Comparison of ENCODE assay signal across 1 cellular context in the genomic region with DNA sequence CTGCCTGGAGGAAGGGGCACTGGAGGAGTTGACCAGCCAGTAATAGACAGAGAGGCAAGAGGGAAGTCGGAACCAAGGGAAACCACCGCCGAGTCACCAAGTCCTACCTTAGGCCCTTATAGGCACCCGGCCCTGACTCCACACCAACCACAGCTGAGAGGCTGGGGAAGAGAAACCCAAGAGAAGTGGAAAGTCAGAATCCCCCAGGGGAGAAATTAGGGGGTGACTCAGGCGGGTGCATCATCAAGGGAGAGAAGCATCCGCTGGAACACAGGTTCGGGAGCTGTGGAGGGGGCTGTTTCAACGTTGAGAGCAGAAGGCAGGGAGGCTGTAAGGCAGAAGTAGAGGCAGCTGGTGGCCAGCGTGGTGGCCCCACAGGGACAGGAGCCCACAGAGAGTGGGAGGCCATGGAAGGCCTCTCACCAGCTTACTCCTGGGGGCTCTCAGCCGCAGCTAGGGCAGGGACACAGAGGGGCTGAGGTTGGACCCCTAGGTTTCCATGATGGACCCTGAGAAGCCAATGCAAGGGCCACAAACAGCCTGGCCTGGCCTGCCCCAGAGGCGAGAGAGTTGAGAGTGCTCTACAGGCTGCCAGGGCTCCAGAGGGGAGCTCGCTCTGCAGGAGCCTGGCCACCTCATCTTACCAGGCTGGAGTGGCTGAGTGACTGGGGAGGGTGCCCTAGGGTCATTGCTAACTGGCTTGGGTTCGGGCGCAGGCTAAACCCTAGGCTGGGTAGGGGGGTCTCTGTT.
TF ChIP-seq lines count a peak whose summit lies in the region.

No MANE protein-coding gene starts in this region.

TF ChIP-seq in GM12878, 131 proteins besides CTCF, POLR2A, EP300 and RAD21:
- TF ChIP-seq TBL1XR1 (IDR thresholded peaks at IDR 0.05; ENCODE audit: low read depth, low read length): no peak
- TF ChIP-seq BHLHE40 (IDR thresholded peaks at IDR 0.05; ENCODE audit: borderline replicate concordance in 1 of 2, low read depth in 2 of 2, low read length in 1 of 2): peak; percentile 22 to 38; a peak in 1 of 4 replicates
- peak; percentile 72; the same call in 1 of the 2 replicates for TF ChIP-seq HDGF (IDR thresholded peaks at IDR 0.05)
- no peak for TF ChIP-seq SUZ12 (IDR thresholded peaks at IDR 0.05; ENCODE audit: unreplicated experiment)
- TF ChIP-seq, protein P1, sequence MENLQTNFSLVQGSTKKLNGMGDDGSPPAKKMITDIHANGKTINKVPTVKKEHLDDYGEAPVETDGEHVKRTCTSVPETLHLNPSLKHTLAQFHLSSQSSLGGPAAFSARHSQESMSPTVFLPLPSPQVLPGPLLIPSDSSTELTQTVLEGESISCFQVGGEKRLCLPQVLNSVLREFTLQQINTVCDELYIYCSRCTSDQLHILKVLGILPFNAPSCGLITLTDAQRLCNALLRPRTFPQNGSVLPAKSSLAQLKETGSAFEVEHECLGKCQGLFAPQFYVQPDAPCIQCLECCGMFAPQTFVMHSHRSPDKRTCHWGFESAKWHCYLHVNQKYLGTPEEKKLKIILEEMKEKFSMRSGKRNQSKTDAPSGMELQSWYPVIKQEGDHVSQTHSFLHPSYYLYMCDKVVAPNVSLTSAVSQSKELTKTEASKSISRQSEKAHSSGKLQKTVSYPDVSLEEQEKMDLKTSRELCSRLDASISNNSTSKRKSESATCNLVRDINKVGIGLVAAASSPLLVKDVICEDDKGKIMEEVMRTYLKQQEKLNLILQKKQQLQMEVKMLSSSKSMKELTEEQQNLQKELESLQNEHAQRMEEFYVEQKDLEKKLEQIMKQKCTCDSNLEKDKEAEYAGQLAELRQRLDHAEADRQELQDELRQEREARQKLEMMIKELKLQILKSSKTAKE (IDR thresholded peaks at IDR 0.05; ENCODE audit: low read depth, poor library complexity, severe bottlenecking): no peak
- TF ChIP-seq PAX5 (IDR thresholded peaks at IDR 0.05; ENCODE audit: borderline replicate concordance, low read depth, low read length): peak; percentile 55; the same call in 1 of the 2 replicates
- 0 out of 2 replicates have a peak, but pooled peaks have one; percentile 47 for TF ChIP-seq DPF2 (IDR thresholded peaks at IDR 0.05)
- TF ChIP-seq, protein P2, sequence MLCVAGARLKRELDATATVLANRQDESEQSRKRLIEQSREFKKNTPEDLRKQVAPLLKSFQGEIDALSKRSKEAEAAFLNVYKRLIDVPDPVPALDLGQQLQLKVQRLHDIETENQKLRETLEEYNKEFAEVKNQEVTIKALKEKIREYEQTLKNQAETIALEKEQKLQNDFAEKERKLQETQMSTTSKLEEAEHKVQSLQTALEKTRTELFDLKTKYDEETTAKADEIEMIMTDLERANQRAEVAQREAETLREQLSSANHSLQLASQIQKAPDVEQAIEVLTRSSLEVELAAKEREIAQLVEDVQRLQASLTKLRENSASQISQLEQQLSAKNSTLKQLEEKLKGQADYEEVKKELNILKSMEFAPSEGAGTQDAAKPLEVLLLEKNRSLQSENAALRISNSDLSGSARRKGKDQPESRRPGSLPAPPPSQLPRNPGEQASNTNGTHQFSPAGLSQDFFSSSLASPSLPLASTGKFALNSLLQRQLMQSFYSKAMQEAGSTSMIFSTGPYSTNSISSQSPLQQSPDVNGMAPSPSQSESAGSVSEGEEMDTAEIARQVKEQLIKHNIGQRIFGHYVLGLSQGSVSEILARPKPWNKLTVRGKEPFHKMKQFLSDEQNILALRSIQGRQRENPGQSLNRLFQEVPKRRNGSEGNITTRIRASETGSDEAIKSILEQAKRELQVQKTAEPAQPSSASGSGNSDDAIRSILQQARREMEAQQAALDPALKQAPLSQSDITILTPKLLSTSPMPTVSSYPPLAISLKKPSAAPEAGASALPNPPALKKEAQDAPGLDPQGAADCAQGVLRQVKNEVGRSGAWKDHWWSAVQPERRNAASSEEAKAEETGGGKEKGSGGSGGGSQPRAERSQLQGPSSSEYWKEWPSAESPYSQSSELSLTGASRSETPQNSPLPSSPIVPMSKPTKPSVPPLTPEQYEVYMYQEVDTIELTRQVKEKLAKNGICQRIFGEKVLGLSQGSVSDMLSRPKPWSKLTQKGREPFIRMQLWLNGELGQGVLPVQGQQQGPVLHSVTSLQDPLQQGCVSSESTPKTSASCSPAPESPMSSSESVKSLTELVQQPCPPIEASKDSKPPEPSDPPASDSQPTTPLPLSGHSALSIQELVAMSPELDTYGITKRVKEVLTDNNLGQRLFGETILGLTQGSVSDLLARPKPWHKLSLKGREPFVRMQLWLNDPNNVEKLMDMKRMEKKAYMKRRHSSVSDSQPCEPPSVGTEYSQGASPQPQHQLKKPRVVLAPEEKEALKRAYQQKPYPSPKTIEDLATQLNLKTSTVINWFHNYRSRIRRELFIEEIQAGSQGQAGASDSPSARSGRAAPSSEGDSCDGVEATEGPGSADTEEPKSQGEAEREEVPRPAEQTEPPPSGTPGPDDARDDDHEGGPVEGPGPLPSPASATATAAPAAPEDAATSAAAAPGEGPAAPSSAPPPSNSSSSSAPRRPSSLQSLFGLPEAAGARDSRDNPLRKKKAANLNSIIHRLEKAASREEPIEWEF (IDR thresholded peaks at IDR 0.05; ENCODE audit: insufficient replicate concordance, low read depth, low read length): peak; percentile 53
- peak; percentile 60 for TF ChIP-seq ATF7 (IDR thresholded peaks at IDR 0.05; ENCODE audit: low read depth)
- TF ChIP-seq JUNB (IDR thresholded peaks at IDR 0.05): peak; percentile 37; the same call in 1 of the 2 replicates
- 0 out of 2 replicates have a peak, but pooled peaks have one; percentile 17 for TF ChIP-seq HCFC1 (IDR thresholded peaks at IDR 0.05; ENCODE audit: low read length)
- peak; percentile 79 for TF ChIP-seq RUNX3 (IDR thresholded peaks at IDR 0.05; ENCODE audit: low read length)
- 0 out of 2 replicates have a peak, but pooled peaks have one; percentile 50 for TF ChIP-seq RCOR1 (conservative IDR thresholded peaks at IDR 0.05; ENCODE audit: low read depth, low read length)
- TF ChIP-seq BRCA1 (IDR thresholded peaks at IDR 0.05; ENCODE audit: low read depth, low read length): no peak
- TF ChIP-seq BCL11A (IDR thresholded peaks at IDR 0.05; ENCODE audit: low read depth, low read length): peak; percentile 61; the same call in 1 of the 2 replicates
- TF ChIP-seq, protein P3, sequence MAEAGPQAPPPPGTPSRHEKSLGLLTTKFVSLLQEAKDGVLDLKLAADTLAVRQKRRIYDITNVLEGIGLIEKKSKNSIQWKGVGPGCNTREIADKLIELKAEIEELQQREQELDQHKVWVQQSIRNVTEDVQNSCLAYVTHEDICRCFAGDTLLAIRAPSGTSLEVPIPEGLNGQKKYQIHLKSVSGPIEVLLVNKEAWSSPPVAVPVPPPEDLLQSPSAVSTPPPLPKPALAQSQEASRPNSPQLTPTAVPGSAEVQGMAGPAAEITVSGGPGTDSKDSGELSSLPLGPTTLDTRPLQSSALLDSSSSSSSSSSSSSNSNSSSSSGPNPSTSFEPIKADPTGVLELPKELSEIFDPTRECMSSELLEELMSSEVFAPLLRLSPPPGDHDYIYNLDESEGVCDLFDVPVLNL (IDR thresholded peaks at IDR 0.05; ENCODE audit: low read depth, low read length): no peak
- peak; percentile 77; the same call in 1 of the 2 replicates for TF ChIP-seq NBN (IDR thresholded peaks at IDR 0.05)
- TF ChIP-seq TAF1 (IDR thresholded peaks at IDR 0.05; ENCODE audit: borderline replicate concordance, low read depth, low read length): no peak
- TF ChIP-seq IKZF1 (conservative IDR thresholded peaks at IDR 0.05): peak; percentile 81
- peak; percentile 82 for TF ChIP-seq SPI1 (IDR thresholded peaks at IDR 0.05; ENCODE audit: borderline replicate concordance, insufficient read depth, low read depth, low read length)
- peak; percentile 62; the same call in 1 of the 2 replicates for TF ChIP-seq POLR2AphosphoS5 (IDR thresholded peaks at IDR 0.05; ENCODE audit: low read length)
- 0 out of 2 replicates have a peak, but pooled peaks have one; percentile 21 for TF ChIP-seq NR2F1 (conservative IDR thresholded peaks at IDR 0.05)
- TF ChIP-seq CHD2 (IDR thresholded peaks at IDR 0.05; ENCODE audit: borderline replicate concordance, low read depth, low read length): 0 out of 2 replicates have a peak, but pooled peaks have one; percentile 28
- peak; percentile 80 to 87 for TF ChIP-seq IKZF2 (IDR thresholded peaks at IDR 0.05)
- TF ChIP-seq EED (IDR thresholded peaks at IDR 0.05; ENCODE audit: low read depth): peak; percentile 76
- no peak for TF ChIP-seq PAX8 (IDR thresholded peaks at IDR 0.05)
- TF ChIP-seq SMARCA5 (IDR thresholded peaks at IDR 0.05): 0 out of 2 replicates have a peak, but pooled peaks have one; percentile 11
- peak; percentile 92 for TF ChIP-seq MEF2B (IDR thresholded peaks at IDR 0.05; ENCODE audit: partially characterized antibody, poor library complexity, severe bottlenecking)
- peak; percentile 72 for TF ChIP-seq MTA2 (IDR thresholded peaks at IDR 0.05; ENCODE audit: low read depth)
- TF ChIP-seq SIN3A (IDR thresholded peaks at IDR 0.05; ENCODE audit: low read depth, low read length): peak; percentile 40; the same call in 1 of the 2 replicates
- TF ChIP-seq, protein P4, sequence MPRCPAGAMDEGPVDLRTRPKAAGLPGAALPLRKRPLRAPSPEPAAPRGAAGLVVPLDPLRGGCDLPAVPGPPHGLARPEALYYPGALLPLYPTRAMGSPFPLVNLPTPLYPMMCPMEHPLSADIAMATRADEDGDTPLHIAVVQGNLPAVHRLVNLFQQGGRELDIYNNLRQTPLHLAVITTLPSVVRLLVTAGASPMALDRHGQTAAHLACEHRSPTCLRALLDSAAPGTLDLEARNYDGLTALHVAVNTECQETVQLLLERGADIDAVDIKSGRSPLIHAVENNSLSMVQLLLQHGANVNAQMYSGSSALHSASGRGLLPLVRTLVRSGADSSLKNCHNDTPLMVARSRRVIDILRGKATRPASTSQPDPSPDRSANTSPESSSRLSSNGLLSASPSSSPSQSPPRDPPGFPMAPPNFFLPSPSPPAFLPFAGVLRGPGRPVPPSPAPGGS (IDR thresholded peaks at IDR 0.05; ENCODE audit: borderline replicate concordance, insufficient read depth, low read depth, low read length, poor library complexity, severe bottlenecking): peak; percentile 13
- TF ChIP-seq, protein P5, sequence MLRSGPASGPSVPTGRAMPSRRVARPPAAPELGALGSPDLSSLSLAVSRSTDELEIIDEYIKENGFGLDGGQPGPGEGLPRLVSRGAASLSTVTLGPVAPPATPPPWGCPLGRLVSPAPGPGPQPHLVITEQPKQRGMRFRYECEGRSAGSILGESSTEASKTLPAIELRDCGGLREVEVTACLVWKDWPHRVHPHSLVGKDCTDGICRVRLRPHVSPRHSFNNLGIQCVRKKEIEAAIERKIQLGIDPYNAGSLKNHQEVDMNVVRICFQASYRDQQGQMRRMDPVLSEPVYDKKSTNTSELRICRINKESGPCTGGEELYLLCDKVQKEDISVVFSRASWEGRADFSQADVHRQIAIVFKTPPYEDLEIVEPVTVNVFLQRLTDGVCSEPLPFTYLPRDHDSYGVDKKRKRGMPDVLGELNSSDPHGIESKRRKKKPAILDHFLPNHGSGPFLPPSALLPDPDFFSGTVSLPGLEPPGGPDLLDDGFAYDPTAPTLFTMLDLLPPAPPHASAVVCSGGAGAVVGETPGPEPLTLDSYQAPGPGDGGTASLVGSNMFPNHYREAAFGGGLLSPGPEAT (IDR thresholded peaks at IDR 0.05; ENCODE audit: low read depth): peak; percentile 79
- peak; percentile 31 for TF ChIP-seq RELA (IDR thresholded peaks at IDR 0.05; ENCODE audit: borderline replicate concordance, partially characterized antibody)
- TF ChIP-seq MXI1 (IDR thresholded peaks at IDR 0.05; ENCODE audit: low read depth, low read length): peak; percentile 53; the same call in 1 of the 2 replicates
- TF ChIP-seq CREB1 (IDR thresholded peaks at IDR 0.05; ENCODE audit: low read depth): 0 out of 2 replicates have a peak, but pooled peaks have one; percentile 59
- 0 out of 2 replicates have a peak, but pooled peaks have one; percentile 31 for TF ChIP-seq TCF12 (IDR thresholded peaks at IDR 0.05; ENCODE audit: low read depth, low read length)
